26 cellular contexts compared by ENCODE assay signal in genomic region chr20:34985439-34986310, GRCh38. TPM values are rescaled to one million over a fixed set of nuclear protein-coding genes. Genes with fewer than 3 reads are reported as not detected.
DNase-seq lines count a peak whose midpoint lies in the region; ATAC-seq and TF ChIP-seq lines count a peak whose summit lies in the region.
"Had no signal": no experiment of that assay in that cellular context is flagged by ENCODE, and none has a peak within 500 bp of the region (broad histone marks: within the 10 kb centered on the region; RNA-seq: fewer than 3 reads in every experiment).

No MANE protein-coding gene starts in this region.

- TF ChIP-seq CTCF in RWPE2 (IDR thresholded peaks at IDR 0.05; ENCODE audit: poor library complexity, severe bottlenecking) (no peak), cardiac muscle cell (IDR thresholded peaks at IDR 0.05; ENCODE audit: low read depth, low read length) (no peak), nephron progenitor cell (IDR thresholded peaks at IDR 0.05) (no peak), type B pancreatic cell (conservative IDR thresholded peaks at IDR 0.05) (no peak)

- peak; percentile 81 for DNase-seq in RWPE2 (ENCODE audit: low spot score)
- DNase-seq in cardiac muscle cell (ENCODE audit: low read depth in 1 of 2, low spot score in 1 of 2) = no peak
- DNase-seq in nephron progenitor cell = no peak
- DNase-seq in type B pancreatic cell (ENCODE audit: extremely low spot score, unreplicated experiment) = no peak
- DNase-seq in COR-L47 (lab: John Stamatoyannopoulos, UW) = no peak
- DNase-seq in activated CD4-positive, alpha-beta T cell treated with anti-CD3 and anti-CD28 coated beads for 48 hours = no peak
- DNase-seq: activated CD4-positive, CD25-positive, alpha-beta regulatory T cell; activated naive CD4-positive, alpha-beta T cell treated with Interleukin-2 at 50 U/mL for 16 hours; activated T-cell treated with anti-CD3 and anti-CD28 coated beads, Interleukin-2, amount 50 U/mL, for 24 hours; AML-193; amygdala; DND-41; head of caudate nucleus; Kasumi-1; NCI-H1048; NCI-H2081; NCI-H446 treated with DMSO at 0.1 percent for 48 hours; NK-92 treated with Interleukin-12 subunit alpha and Interleukin-12 subunit beta, amount 100 ng/mL, for 24 hours; ovary; RPMI8226; stimulated activated CD4-positive, alpha-beta T cell treated with anti-CD3 and anti-CD28 coated beads, Interleukin-2, amount 100 ng/mL, for 24 hours; stimulated activated naive CD4-positive, alpha-beta T cell treated with Interleukin-2 at 50 U/mL for 16 hours; transverse colon had no signal

- peaks cover 34% of the 10 kb centered on the region for H3K27me3 Mint-ChIP-seq in nephron progenitor cell (ENCODE audit: low read depth, poor library complexity)
- peaks cover 13% of the 10 kb centered on the region for H3K27me3 Mint-ChIP-seq in type B pancreatic cell

- ATAC-seq in RWPE2 (ENCODE audit: low read depth) (no peak), HG03039 (IDR thresholded peaks at IDR 0.05; ENCODE audit: unreplicated experiment) (no peak)

- H3K9me3 Mint-ChIP-seq in nephron progenitor cell (no peaks in the 10 kb centered on the region), type B pancreatic cell (no peaks in the 10 kb centered on the region)
- H3K9me3 Mint-ChIP-seq: activated T-cell treated with anti-CD3 and anti-CD28 coated beads, Interleukin-2, amount 50 U/mL, for 24 hours had no signal

- no peaks in the 10 kb centered on the region for H3K36me3 ChIP-seq in RWPE2 (ENCODE audit: low read depth)
- peaks cover 8% of the 10 kb centered on the region for H3K36me3 ChIP-seq in cardiac muscle cell
- H3K36me3 ChIP-seq: ovary, transverse colon had no signal

- H3K4me3 Mint-ChIP-seq in nephron progenitor cell = no peak overlapping the region
- H3K4me3 Mint-ChIP-seq in type B pancreatic cell = no peak overlapping the region
- H3K4me3 Mint-ChIP-seq: activated T-cell treated with anti-CD3 and anti-CD28 coated beads, Interleukin-2, amount 50 U/mL, for 24 hours had no signal

- H3K9me3 ChIP-seq in RWPE2 (ENCODE audit: severe bottlenecking) = no peaks in the 10 kb centered on the region
- no peaks in the 10 kb centered on the region for H3K9me3 ChIP-seq in cardiac muscle cell (ENCODE audit: low read depth)
- H3K9me3 ChIP-seq: ovary, transverse colon had no signal

- H3K4me1 ChIP-seq in RWPE2 (ENCODE audit: insufficient read depth, poor library complexity, severe bottlenecking) (no peaks in the 10 kb centered on the region), cardiac muscle cell (ENCODE audit: low read depth) (peaks cover 6% of the 10 kb centered on the region)

- H3K4me1 Mint-ChIP-seq in nephron progenitor cell (peaks cover 44% of the 10 kb centered on the region), type B pancreatic cell (ENCODE audit: unreplicated experiment) (peaks cover 27% of the 10 kb centered on the region)

- H3K27me3 ChIP-seq in RWPE2 (ENCODE audit: insufficient read depth, poor library complexity, severe bottlenecking) = no peaks in the 10 kb centered on the region
- H3K27me3 ChIP-seq in cardiac muscle cell = no peaks in the 10 kb centered on the region
- H3K27me3 ChIP-seq: ovary had no signal

- no peak overlapping the region for H3K4me3 ChIP-seq in RWPE2 (ENCODE audit: severe bottlenecking)
- H3K4me3 ChIP-seq in cardiac muscle cell = no peak overlapping the region
- H3K4me3 ChIP-seq: lung, ovary, transverse colon had no signal

- peak overlapping the region; percentile 83 for H3K27ac Mint-ChIP-seq in nephron progenitor cell
- peak overlapping the region; percentile 23 for H3K27ac Mint-ChIP-seq in type B pancreatic cell
- H3K27ac Mint-ChIP-seq: activated T-cell treated with anti-CD3 and anti-CD28 coated beads, Interleukin-2, amount 50 U/mL, for 24 hours had no signal

- H3K36me3 Mint-ChIP-seq in nephron progenitor cell (ENCODE audit: low read depth) (no peaks in the 10 kb centered on the region), type B pancreatic cell (no peaks in the 10 kb centered on the region)

- H3K27ac ChIP-seq in RWPE2 (ENCODE audit: poor library complexity, severe bottlenecking) = no peak overlapping the region
- H3K27ac ChIP-seq in cardiac muscle cell = peak overlapping the region; percentile 49
- H3K27ac ChIP-seq: ovary, transverse colon had no signal

RNA-seq across cellular contexts. Expression of gene MYH7B, which starts 30.0 kb away (rescaled TPM):
- 30.2 and 73.2 TPM in 2 replicates for total RNA-seq in cardiac muscle cell
- 107 and 112 TPM in 2 replicates for polyA plus RNA-seq in cardiac muscle cell
- total RNA-seq in type B pancreatic cell (ENCODE audit: low replicate concordance) = 0.50 and 1.2 TPM in 2 replicates
- total RNA-seq: HT1080 had no signal

RNA-seq across cellular contexts. Expression of gene GSS, which starts 30.1 kb away (rescaled TPM):
- 50.5 and 69.5 TPM in 2 replicates for total RNA-seq in cardiac muscle cell
- 59.9 and 82.9 TPM in 2 replicates for polyA plus RNA-seq in cardiac muscle cell
- 43.3 and 66.4 TPM in 2 replicates for total RNA-seq in type B pancreatic cell (ENCODE audit: low replicate concordance)

Comparison
In these comparisons a context has a peak if more than half of its experiments do, and no peak if none do; other contexts are left out.
1. RNA of gene MYH7B, which starts 30.0 kb away (total RNA-seq): 30.2 to 73.2 TPM in cardiac muscle cell; 0.50 to 1.2 TPM in type B pancreatic cell; every median in the first group is over 10 times any median in the second.